1 cellular context compared by ENCODE assay signal in the genomic region with DNA sequence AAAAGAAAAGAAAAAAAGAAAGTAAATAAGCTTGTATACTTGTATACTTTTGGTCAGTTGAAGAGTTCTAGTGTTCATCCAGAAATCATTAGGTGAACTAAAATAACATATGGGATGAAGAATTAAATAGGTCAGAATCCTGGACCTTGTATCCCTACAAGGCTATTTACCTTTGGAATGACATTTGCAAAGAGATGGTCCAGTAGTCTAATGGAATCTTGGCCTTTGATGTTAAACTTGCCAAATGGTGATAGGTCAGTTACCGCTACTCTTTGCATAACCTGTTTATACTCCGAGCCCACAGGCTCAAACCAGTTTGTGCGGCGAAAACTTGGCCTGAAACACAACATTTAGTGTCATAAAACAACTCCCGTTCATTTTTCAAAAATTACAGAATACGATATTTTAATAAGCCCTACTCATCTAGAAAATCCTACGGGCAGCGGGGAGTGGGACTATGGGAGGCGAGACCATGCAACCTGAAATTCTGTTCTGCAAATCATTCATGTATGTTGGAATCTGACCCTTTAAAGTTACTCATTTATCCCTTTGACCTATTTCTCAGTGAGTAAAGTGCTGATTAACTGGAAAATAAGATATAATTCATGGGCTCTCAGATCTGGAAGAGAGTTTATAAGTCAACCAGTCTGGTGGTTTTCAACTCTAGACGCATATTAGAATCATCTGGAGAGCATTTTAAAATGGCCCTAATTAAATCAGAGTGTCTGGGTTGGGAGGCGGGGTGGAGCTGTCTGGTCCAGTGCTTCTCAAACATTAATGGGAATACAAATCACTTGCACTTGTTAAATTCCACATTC.
TF ChIP-seq lines count a peak whose summit lies in the region.

No MANE protein-coding gene starts in this region.

TF ChIP-seq in HepG2, 621 proteins besides CTCF, POLR2A, EP300 and RAD21 (continued from another document and continues in another):
- TF ChIP-seq, protein P1, sequence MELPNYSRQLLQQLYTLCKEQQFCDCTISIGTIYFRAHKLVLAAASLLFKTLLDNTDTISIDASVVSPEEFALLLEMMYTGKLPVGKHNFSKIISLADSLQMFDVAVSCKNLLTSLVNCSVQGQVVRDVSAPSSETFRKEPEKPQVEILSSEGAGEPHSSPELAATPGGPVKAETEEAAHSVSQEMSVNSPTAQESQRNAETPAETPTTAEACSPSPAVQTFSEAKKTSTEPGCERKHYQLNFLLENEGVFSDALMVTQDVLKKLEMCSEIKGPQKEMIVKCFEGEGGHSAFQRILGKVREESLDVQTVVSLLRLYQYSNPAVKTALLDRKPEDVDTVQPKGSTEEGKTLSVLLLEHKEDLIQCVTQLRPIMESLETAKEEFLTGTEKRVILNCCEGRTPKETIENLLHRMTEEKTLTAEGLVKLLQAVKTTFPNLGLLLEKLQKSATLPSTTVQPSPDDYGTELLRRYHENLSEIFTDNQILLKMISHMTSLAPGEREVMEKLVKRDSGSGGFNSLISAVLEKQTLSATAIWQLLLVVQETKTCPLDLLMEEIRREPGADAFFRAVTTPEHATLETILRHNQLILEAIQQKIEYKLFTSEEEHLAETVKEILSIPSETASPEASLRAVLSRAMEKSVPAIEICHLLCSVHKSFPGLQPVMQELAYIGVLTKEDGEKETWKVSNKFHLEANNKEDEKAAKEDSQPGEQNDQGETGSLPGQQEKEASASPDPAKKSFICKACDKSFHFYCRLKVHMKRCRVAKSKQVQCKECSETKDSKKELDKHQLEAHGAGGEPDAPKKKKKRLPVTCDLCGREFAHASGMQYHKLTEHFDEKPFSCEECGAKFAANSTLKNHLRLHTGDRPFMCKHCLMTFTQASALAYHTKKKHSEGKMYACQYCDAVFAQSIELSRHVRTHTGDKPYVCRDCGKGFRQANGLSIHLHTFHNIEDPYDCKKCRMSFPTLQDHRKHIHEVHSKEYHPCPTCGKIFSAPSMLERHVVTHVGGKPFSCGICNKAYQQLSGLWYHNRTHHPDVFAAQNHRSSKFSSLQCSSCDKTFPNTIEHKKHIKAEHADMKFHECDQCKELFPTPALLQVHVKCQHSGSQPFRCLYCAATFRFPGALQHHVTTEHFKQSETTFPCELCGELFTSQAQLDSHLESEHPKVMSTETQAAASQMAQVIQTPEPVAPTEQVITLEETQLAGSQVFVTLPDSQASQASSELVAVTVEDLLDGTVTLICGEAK (IDR thresholded peaks at IDR 0.05): no peak
- TF ChIP-seq, protein P1 (CRISPR knock-in tag; IDR thresholded peaks at IDR 0.05): no peak
- TF ChIP-seq ZBTB21 (CRISPR knock-in tag; IDR thresholded peaks at IDR 0.05) (no peak), ZNF446 (CRISPR knock-in tag; IDR thresholded peaks at IDR 0.05) (no peak), HDAC6 (IDR thresholded peaks at IDR 0.05; ENCODE audit: low read depth, low read length) (no peak), CREB1 (IDR thresholded peaks at IDR 0.05) (no peak), CREB1 (CRISPR knock-in tag; IDR thresholded peaks at IDR 0.05) (peak; percentile 26; the same call in 1 of the 2 replicates), MTF2 (CRISPR knock-in tag; IDR thresholded peaks at IDR 0.05; ENCODE audit: borderline replicate concordance) (no peak), IKZF1 (IDR thresholded peaks at IDR 0.05) (no peak), ZNF781 (CRISPR knock-in tag; IDR thresholded peaks at IDR 0.05; ENCODE audit: borderline replicate concordance, not compliant biosample characterization) (no peak), GPN1 (CRISPR knock-in tag; IDR thresholded peaks at IDR 0.05; ENCODE audit: borderline replicate concordance) (no peak), IKZF4 (CRISPR knock-in tag; IDR thresholded peaks at IDR 0.05; ENCODE audit: borderline replicate concordance, low read depth, not compliant biosample characterization) (no peak), ZNF670 (CRISPR knock-in tag; IDR thresholded peaks at IDR 0.05; ENCODE audit: borderline replicate concordance) (no peak), ATF7 (IDR thresholded peaks at IDR 0.05) (no peak), ATF7 (CRISPR knock-in tag; IDR thresholded peaks at IDR 0.05) (no peak), CBX1 (IDR thresholded peaks at IDR 0.05; ENCODE audit: low read depth) (no peak)
- TF ChIP-seq, protein P2, sequence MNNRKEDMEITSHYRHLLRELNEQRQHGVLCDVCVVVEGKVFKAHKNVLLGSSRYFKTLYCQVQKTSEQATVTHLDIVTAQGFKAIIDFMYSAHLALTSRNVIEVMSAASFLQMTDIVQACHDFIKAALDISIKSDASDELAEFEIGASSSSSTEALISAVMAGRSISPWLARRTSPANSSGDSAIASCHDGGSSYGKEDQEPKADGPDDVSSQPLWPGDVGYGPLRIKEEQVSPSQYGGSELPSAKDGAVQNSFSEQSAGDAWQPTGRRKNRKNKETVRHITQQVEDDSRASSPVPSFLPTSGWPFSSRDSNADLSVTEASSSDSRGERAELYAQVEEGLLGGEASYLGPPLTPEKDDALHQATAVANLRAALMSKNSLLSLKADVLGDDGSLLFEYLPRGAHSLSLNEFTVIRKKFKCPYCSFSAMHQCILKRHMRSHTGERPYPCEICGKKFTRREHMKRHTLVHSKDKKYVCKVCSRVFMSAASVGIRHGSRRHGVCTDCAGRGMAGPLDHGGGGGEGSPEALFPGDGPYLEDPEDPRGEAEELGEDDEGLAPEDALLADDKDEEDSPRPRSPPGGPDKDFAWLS (CRISPR knock-in tag; IDR thresholded peaks at IDR 0.05; ENCODE audit: borderline replicate concordance): no peak
- TF ChIP-seq, protein P3, sequence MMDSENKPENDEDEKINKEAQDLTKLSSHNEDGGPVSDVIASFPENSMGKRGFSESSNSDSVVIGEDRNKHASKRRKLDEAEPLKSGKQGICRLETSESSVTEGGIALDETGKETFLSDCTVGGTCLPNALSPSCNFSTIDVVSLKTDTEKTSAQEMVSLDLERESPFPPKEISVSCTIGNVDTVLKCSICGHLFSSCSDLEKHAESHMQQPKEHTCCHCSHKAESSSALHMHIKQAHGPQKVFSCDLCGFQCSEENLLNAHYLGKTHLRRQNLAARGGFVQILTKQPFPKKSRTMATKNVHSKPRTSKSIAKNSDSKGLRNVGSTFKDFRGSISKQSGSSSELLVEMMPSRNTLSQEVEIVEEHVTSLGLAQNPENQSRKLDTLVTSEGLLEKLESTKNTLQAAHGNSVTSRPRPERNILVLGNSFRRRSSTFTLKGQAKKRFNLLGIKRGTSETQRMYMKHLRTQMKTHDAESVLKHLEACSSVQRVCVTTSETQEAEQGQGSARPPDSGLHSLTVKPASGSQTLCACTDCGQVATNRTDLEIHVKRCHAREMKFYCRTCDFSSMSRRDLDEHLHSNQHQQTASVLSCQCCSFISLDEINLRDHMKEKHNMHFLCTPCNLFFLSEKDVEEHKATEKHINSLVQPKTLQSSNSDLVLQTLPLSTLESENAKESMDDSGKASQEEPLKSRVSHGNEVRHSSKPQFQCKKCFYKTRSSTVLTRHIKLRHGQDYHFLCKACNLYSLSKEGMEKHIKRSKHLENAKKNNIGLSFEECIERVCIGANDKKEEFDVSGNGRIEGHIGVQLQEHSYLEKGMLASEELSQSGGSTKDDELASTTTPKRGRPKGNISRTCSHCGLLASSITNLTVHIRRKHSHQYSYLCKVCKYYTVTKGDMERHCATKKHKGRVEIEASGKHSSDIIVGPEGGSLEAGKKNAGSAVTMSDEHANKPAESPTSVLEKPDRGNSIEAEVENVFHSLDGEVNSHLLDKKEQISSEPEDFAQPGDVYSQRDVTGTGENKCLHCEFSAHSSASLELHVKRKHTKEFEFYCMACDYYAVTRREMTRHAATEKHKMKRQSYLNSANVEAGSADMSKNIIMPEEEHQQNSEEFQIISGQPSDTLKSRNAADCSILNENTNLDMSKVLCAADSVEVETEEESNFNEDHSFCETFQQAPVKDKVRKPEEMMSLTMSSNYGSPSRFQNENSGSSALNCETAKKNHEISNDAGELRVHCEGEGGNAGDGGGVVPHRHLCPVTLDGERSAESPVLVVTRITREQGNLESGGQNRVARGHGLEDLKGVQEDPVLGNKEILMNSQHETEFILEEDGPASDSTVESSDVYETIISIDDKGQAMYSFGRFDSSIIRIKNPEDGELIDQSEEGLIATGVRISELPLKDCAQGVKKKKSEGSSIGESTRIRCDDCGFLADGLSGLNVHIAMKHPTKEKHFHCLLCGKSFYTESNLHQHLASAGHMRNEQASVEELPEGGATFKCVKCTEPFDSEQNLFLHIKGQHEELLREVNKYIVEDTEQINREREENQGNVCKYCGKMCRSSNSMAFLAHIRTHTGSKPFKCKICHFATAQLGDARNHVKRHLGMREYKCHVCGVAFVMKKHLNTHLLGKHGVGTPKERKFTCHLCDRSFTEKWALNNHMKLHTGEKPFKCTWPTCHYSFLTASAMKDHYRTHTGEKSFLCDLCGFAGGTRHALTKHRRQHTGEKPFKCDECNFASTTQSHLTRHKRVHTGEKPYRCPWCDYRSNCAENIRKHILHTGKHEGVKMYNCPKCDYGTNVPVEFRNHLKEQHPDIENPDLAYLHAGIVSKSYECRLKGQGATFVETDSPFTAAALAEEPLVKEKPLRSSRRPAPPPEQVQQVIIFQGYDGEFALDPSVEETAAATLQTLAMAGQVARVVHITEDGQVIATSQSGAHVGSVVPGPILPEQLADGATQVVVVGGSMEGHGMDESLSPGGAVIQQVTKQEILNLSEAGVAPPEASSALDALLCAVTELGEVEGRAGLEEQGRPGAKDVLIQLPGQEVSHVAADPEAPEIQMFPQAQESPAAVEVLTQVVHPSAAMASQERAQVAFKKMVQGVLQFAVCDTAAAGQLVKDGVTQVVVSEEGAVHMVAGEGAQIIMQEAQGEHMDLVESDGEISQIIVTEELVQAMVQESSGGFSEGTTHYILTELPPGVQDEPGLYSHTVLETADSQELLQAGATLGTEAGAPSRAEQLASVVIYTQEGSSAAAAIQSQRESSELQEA (CRISPR knock-in tag; IDR thresholded peaks at IDR 0.05; ENCODE audit: not compliant biosample characterization): no peak
- TF ChIP-seq, protein P4, sequence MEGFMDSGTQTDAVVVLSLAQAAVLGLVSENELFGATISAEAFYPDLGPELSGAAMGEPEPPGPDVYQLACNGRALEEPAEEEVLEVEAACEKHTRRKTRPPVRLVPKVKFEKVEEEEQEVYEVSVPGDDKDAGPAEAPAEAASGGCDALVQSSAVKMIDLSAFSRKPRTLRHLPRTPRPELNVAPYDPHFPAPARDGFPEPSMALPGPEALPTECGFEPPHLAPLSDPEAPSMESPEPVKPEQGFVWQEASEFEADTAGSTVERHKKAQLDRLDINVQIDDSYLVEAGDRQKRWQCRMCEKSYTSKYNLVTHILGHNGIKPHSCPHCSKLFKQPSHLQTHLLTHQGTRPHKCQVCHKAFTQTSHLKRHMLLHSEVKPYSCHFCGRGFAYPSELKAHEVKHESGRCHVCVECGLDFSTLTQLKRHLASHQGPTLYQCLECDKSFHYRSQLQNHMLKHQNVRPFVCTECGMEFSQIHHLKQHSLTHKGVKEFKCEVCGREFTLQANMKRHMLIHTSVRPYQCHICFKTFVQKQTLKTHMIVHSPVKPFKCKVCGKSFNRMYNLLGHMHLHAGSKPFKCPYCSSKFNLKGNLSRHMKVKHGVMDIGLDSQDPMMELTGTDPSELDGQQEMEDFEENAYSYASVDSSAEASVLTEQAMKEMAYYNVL (CRISPR knock-in tag; IDR thresholded peaks at IDR 0.05; ENCODE audit: borderline replicate concordance): no peak
- TF ChIP-seq, protein P5, sequence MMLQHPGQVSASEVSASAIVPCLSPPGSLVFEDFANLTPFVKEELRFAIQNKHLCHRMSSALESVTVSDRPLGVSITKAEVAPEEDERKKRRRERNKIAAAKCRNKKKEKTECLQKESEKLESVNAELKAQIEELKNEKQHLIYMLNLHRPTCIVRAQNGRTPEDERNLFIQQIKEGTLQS (CRISPR knock-in tag; IDR thresholded peaks at IDR 0.05): no peak
- TF ChIP-seq, protein P6, sequence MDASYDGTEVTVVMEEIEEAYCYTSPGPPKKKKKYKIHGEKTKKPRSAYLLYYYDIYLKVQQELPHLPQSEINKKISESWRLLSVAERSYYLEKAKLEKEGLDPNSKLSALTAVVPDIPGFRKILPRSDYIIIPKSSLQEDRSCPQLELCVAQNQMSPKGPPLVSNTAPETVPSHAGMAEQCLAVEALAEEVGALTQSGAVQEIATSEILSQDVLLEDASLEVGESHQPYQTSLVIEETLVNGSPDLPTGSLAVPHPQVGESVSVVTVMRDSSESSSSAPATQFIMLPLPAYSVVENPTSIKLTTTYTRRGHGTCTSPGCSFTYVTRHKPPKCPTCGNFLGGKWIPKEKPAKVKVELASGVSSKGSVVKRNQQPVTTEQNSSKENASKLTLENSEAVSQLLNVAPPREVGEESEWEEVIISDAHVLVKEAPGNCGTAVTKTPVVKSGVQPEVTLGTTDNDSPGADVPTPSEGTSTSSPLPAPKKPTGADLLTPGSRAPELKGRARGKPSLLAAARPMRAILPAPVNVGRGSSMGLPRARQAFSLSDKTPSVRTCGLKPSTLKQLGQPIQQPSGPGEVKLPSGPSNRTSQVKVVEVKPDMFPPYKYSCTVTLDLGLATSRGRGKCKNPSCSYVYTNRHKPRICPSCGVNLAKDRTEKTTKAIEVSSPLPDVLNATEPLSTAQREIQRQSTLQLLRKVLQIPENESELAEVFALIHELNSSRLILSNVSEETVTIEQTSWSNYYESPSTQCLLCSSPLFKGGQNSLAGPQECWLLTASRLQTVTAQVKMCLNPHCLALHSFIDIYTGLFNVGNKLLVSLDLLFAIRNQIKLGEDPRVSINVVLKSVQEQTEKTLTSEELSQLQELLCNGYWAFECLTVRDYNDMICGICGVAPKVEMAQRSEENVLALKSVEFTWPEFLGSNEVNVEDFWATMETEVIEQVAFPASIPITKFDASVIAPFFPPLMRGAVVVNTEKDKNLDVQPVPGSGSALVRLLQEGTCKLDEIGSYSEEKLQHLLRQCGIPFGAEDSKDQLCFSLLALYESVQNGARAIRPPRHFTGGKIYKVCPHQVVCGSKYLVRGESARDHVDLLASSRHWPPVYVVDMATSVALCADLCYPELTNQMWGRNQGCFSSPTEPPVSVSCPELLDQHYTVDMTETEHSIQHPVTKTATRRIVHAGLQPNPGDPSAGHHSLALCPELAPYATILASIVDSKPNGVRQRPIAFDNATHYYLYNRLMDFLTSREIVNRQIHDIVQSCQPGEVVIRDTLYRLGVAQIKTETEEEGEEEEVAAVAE (CRISPR knock-in tag; IDR thresholded peaks at IDR 0.05; ENCODE audit: borderline replicate concordance): peak; percentile 85
